ENCODE assay signal across 1 cellular context in the genomic region with DNA sequence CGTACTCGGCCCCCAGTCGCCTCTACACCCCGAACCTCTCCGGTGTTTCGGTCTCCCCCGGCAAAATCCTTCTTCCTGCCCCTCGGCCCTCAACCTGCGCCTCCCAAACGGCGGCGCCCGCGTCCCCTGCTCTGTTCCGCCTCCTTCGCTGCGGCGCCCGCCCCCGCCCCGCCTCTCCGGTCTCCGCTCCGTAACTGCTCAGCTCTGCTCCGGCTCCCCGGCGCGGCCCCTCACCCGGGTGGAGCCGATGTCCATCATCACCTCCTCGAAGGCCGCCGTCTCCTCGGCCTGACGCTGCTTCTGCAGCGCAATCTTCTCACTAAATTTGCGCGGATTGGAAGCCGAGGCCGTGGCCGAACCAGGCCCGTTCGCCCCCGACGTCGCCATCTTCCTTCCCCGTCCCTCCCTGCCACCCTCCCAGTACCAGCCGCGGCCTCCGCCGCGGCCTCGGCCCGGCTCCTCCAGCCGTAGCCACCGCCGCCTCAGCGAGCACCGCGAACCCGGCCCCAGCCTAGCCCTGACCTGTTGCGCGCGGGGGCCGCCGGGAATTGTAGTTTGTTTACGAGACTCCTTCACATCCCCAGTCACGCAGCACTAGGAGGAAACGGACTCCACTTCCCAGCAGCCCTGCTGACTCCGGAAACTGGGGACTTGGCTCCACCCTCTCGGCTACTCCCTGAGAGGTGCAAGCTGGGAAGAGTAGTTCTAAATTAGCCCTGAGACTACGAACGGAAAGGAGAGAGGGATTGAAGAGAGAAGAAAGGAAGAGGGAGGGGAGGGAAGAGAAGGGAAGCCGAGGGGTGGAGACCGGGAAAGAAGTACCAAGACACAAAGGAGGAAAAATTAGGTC.
A peak's percentile ranks its signal among the peaks of the same experiment; 100 is the strongest.
TF ChIP-seq lines count a peak whose summit lies in the region.

Gene CRTC2 (minus strand): TSS at position 502 of the 850 bp plus-strand sequence. CDS start 115 bp downstream, at position 387.

TF ChIP-seq in HepG2, 621 proteins besides CTCF, POLR2A, EP300 and RAD21 (continued from another document):
- peak; percentile 60; the same call in 1 of the 2 replicates for TF ChIP-seq BCL3 (CRISPR knock-in tag; IDR thresholded peaks at IDR 0.05)
- TF ChIP-seq ZBTB43 (CRISPR knock-in tag; conservative IDR thresholded peaks at IDR 0.05): peak; percentile 43; the same call in 1 of the 2 replicates
- no peak for TF ChIP-seq ZNF598 (CRISPR knock-in tag; IDR thresholded peaks at IDR 0.05; ENCODE audit: borderline replicate concordance)
- no peak for TF ChIP-seq NPAS2 (CRISPR knock-in tag; IDR thresholded peaks at IDR 0.05; ENCODE audit: borderline replicate concordance)
- TF ChIP-seq ZBTB8A (CRISPR knock-in tag; IDR thresholded peaks at IDR 0.05; ENCODE audit: borderline replicate concordance, low read depth): no peak
- TF ChIP-seq ZNF230 (CRISPR knock-in tag; IDR thresholded peaks at IDR 0.05): peak; percentile 29; the same call in 1 of the 2 replicates
- TF ChIP-seq HES4 (CRISPR knock-in tag; IDR thresholded peaks at IDR 0.05; ENCODE audit: borderline replicate concordance): 0 out of 2 replicates have a peak, but pooled peaks have one; percentile 72
- TF ChIP-seq NKX3-1 (CRISPR knock-in tag; IDR thresholded peaks at IDR 0.05): peak; percentile 79; the same call in 1 of the 2 replicates
- 0 out of 2 replicates have a peak, but pooled peaks have one; percentile 59 for TF ChIP-seq ETS1 (CRISPR knock-in tag; IDR thresholded peaks at IDR 0.05)
- no peak for TF ChIP-seq ZNF678 (CRISPR knock-in tag; IDR thresholded peaks at IDR 0.05)
- TF ChIP-seq ZNF292 (CRISPR knock-in tag; IDR thresholded peaks at IDR 0.05; ENCODE audit: borderline replicate concordance, low read depth): no peak
- TF ChIP-seq, protein P1, sequence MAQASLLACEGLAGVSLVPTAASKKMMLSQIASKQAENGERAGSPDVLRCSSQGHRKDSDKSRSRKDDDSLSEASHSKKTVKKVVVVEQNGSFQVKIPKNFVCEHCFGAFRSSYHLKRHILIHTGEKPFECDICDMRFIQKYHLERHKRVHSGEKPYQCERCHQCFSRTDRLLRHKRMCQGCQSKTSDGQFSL (CRISPR knock-in tag; IDR thresholded peaks at IDR 0.05): no peak
- no peak for TF ChIP-seq DNMT1 (CRISPR knock-in tag; IDR thresholded peaks at IDR 0.05)
- TF ChIP-seq ZNF562 (CRISPR knock-in tag; IDR thresholded peaks at IDR 0.05; ENCODE audit: borderline replicate concordance): no peak
- TF ChIP-seq ELF1 (CRISPR knock-in tag; IDR thresholded peaks at IDR 0.05): peak; percentile 99
- TF ChIP-seq ZNF503 (CRISPR knock-in tag; IDR thresholded peaks at IDR 0.05): peak; percentile 84; the same call in 1 of the 2 replicates
- TF ChIP-seq POGK (CRISPR knock-in tag; conservative IDR thresholded peaks at IDR 0.05): peak; percentile 39
- no peak for TF ChIP-seq BHLHE40 (IDR thresholded peaks at IDR 0.05; ENCODE audit: low read length)
- no peak for TF ChIP-seq ZSCAN30 (CRISPR knock-in tag; IDR thresholded peaks at IDR 0.05)
- peak; percentile 59 for TF ChIP-seq NR2F6 (IDR thresholded peaks at IDR 0.05)
- TF ChIP-seq NR2F6 (CRISPR knock-in tag; IDR thresholded peaks at IDR 0.05): peak; percentile 55; the same call in 1 of the 2 replicates
- no peak for TF ChIP-seq CHD4 (IDR thresholded peaks at IDR 0.05; ENCODE audit: borderline replicate concordance, low read length)
- TF ChIP-seq HHEX (CRISPR knock-in tag; IDR thresholded peaks at IDR 0.05): no peak
TF ChIP-seq in HepG2: peak in this region for 234.
